Comparison of ENCODE assay signal across 8 cellular contexts in genomic region chr21:18041012-18041411, GRCh38.
DNase-seq lines count a peak whose midpoint lies in the region; ATAC-seq and TF ChIP-seq lines count a peak whose summit lies in the region.

No MANE protein-coding gene starts in this region.

- no peaks in the 10 kb centered on the region for H3K4me1 ChIP-seq in endodermal cell (ENCODE audit: control insufficient read depth, insufficient read depth, low read length)

- no peak overlapping the region for H3K4me3 ChIP-seq in endodermal cell (ENCODE audit: low read length)

- H3K36me3 Mint-ChIP-seq in endodermal cell (ENCODE audit: low read depth) = no peaks in the 10 kb centered on the region
- no peaks in the 10 kb centered on the region for H3K36me3 Mint-ChIP-seq in stimulated activated effector memory CD8-positive, alpha-beta T cell treated with anti-CD3 and anti-CD28 coated beads, Interleukin-12 subunit alpha, Interleukin-12 subunit beta, amount 100 ng/mL, for 72 hours

- no peaks in the 10 kb centered on the region for H3K27me3 ChIP-seq in endodermal cell (ENCODE audit: control insufficient read depth, insufficient read depth, low read length, poor library complexity, severe bottlenecking)

- no peak overlapping the region for H3K27ac Mint-ChIP-seq in endodermal cell
- no peak overlapping the region for H3K27ac Mint-ChIP-seq in stimulated activated effector memory CD8-positive, alpha-beta T cell treated with anti-CD3 and anti-CD28 coated beads, Interleukin-12 subunit alpha, Interleukin-12 subunit beta, amount 100 ng/mL, for 72 hours

- no peak overlapping the region for H3K4me3 Mint-ChIP-seq in endodermal cell
- no peak overlapping the region for H3K4me3 Mint-ChIP-seq in stimulated activated effector memory CD8-positive, alpha-beta T cell treated with anti-CD3 and anti-CD28 coated beads, Interleukin-12 subunit alpha, Interleukin-12 subunit beta, amount 100 ng/mL, for 72 hours

- TF ChIP-seq CTCF in endodermal cell (conservative IDR thresholded peaks at IDR 0.05) = peak; percentile 88

- DNase-seq in COR-L47 (lab: John Stamatoyannopoulos, UW) (peak; percentile 41), NCI-H524 (lab: John Stamatoyannopoulos, UW) (peak; percentile 76 to 86), endodermal cell (peak; percentile 60)
- no peak for DNase-seq in stimulated activated effector memory CD8-positive, alpha-beta T cell treated with anti-CD3 and anti-CD28 coated beads, Interleukin-12 subunit alpha, Interleukin-12 subunit beta, amount 100 ng/mL, for 72 hours (ENCODE audit: low spot score in 2 of 2)
- DNase-seq in stimulated activated naive CD4-positive, alpha-beta T cell (lab: John Stamatoyannopoulos, UW) = no peak

- no peaks in the 10 kb centered on the region for H3K4me1 Mint-ChIP-seq in endodermal cell
- H3K4me1 Mint-ChIP-seq in stimulated activated effector memory CD8-positive, alpha-beta T cell treated with anti-CD3 and anti-CD28 coated beads, Interleukin-12 subunit alpha, Interleukin-12 subunit beta, amount 100 ng/mL, for 72 hours = no peaks in the 10 kb centered on the region

- no peaks in the 10 kb centered on the region for H3K36me3 ChIP-seq in endodermal cell (ENCODE audit: control insufficient read depth, insufficient read depth, low read length)

- no peak overlapping the region for H3K9ac ChIP-seq in endodermal cell (ENCODE audit: extremely low read depth, low read length, poor library complexity, severe bottlenecking)

- no peak overlapping the region for H3K27ac ChIP-seq in endodermal cell (ENCODE audit: low read depth, low read length)

- WGBS in endodermal cell (ENCODE audit: insufficient coverage in 1 of 2, insufficient read length in 1 of 2), 2 experiments = 18 to 32% methylated on average over 2 to 3 of the region's 3 CpGs

- H3K9me3 Mint-ChIP-seq in endodermal cell = no peaks in the 10 kb centered on the region
- H3K9me3 Mint-ChIP-seq in stimulated activated effector memory CD8-positive, alpha-beta T cell treated with anti-CD3 and anti-CD28 coated beads, Interleukin-12 subunit alpha, Interleukin-12 subunit beta, amount 100 ng/mL, for 72 hours = no peaks in the 10 kb centered on the region

- H3K9me3 ChIP-seq in endodermal cell (ENCODE audit: control insufficient read depth, low read length) = no peaks in the 10 kb centered on the region

- peak; percentile 55 for ATAC-seq in HG02610 (IDR thresholded peaks at IDR 0.05; ENCODE audit: unreplicated experiment)
- peak; percentile 68 for ATAC-seq in stimulated activated effector memory CD8-positive, alpha-beta T cell treated with anti-CD3 and anti-CD28 coated beads, Interleukin-12 subunit alpha, Interleukin-12 subunit beta, amount 100 ng/mL, for 72 hours
- no peak for ATAC-seq in HG03378 (IDR thresholded peaks at IDR 0.05; ENCODE audit: unreplicated experiment)
- ATAC-seq in GM21723 (IDR thresholded peaks at IDR 0.05; ENCODE audit: unreplicated experiment) = no peak

- no peaks in the 10 kb centered on the region for H3K27me3 Mint-ChIP-seq in endodermal cell (ENCODE audit: insufficient read depth)

Comparison
In these comparisons a context has a peak if more than half of its experiments do, and no peak if none do; other contexts are left out.
1. DNase-seq: peak in COR-L47 (single experiment), NCI-H524 (2 of 2) and endodermal cell (single experiment); none in stimulated activated effector memory CD8-positive, alpha-beta T cell treated with anti-CD3 and anti-CD28 coated beads, Interleukin-12 subunit alpha, Interleukin-12 subunit beta, amount 100 ng/mL, for 72 hours (0 of 2) and stimulated activated naive CD4-positive, alpha-beta T cell (0 of 6).
2. ATAC-seq: peak in HG02610 (single experiment) and stimulated activated effector memory CD8-positive, alpha-beta T cell treated with anti-CD3 and anti-CD28 coated beads, Interleukin-12 subunit alpha, Interleukin-12 subunit beta, amount 100 ng/mL, for 72 hours (single experiment); none in HG03378 (single experiment) and GM21723 (single experiment).